15 cellular contexts compared by ENCODE assay signal in genomic region chr15:25391971-25392733, GRCh38. TPM values are rescaled to one million over a fixed set of nuclear protein-coding genes. Genes with fewer than 3 reads are reported as not detected.
DNase-seq lines count a peak whose midpoint lies in the region; ATAC-seq and TF ChIP-seq lines count a peak whose summit lies in the region.
"Had no signal": no experiment of that assay in that cellular context is flagged by ENCODE, and none has a peak within 500 bp of the region (broad histone marks: within the 10 kb centered on the region; RNA-seq: fewer than 3 reads in every experiment).

No MANE protein-coding gene starts in this region.

- ATAC-seq in psoas muscle (peak; percentile 38 to 70 (median 62)), GM21526 (IDR thresholded peaks at IDR 0.05; ENCODE audit: low FRiP score, unreplicated experiment) (no peak), HG02642 (IDR thresholded peaks at IDR 0.05; ENCODE audit: poor library complexity, unreplicated experiment) (no peak)
- ATAC-seq: T-cell had no signal

- WGBS in psoas muscle, 3 donors: 39 to 58% (median 49%) methylated on average over 4 of the region's 4 CpGs
- 54 to 69% methylated on average over 4 of the region's 4 CpGs for WGBS in lower leg skin, 2 donors

- H3K27me3 Mint-ChIP-seq in activated T-helper 2 cell treated with anti-CD3 and anti-CD28 coated beads, Interferon-gamma antibody, Interleukin-2, Interleukin-4, amounts not matched to agents 10 μg/mL and 5 μg/mL and 100 μg/mL, durations not matched to agents 14 hours and 24 hours and 36 hours (ENCODE audit: low read depth): no peaks in the 10 kb centered on the region
- H3K27me3 Mint-ChIP-seq: T-cell had no signal

- no peaks in the 10 kb centered on the region for H3K36me3 ChIP-seq in psoas muscle (ENCODE audit: insufficient read depth in 1 of 2, low read depth in 1 of 2)
- H3K36me3 ChIP-seq: uterus had no signal

- H3K4me3 ChIP-seq in fibroblast of the aortic adventitia (ENCODE audit: low read depth, low read length) (no peak overlapping the region), psoas muscle (no peak overlapping the region), lower leg skin (ENCODE audit: low read depth, poor library complexity, severe bottlenecking) (no peak overlapping the region)
- H3K4me3 ChIP-seq: uterus had no signal

- H3K4me3 Mint-ChIP-seq in activated T-helper 2 cell treated with anti-CD3 and anti-CD28 coated beads, Interferon-gamma antibody, Interleukin-2, Interleukin-4, amounts not matched to agents 10 μg/mL and 5 μg/mL and 100 μg/mL, durations not matched to agents 14 hours and 24 hours and 36 hours (ENCODE audit: low read depth): no peak overlapping the region
- H3K4me3 Mint-ChIP-seq: T-cell had no signal

- TF ChIP-seq POLR2A in lower leg skin (IDR thresholded peaks at IDR 0.05): no peak

- H3K4me1 Mint-ChIP-seq in activated T-helper 2 cell treated with anti-CD3 and anti-CD28 coated beads, Interferon-gamma antibody, Interleukin-2, Interleukin-4, amounts not matched to agents 10 μg/mL and 5 μg/mL and 100 μg/mL, durations not matched to agents 14 hours and 24 hours and 36 hours (ENCODE audit: low read depth): peaks cover 5% of the 10 kb centered on the region

- H3K27ac Mint-ChIP-seq in activated T-helper 2 cell treated with anti-CD3 and anti-CD28 coated beads, Interferon-gamma antibody, Interleukin-2, Interleukin-4, amounts not matched to agents 10 μg/mL and 5 μg/mL and 100 μg/mL, durations not matched to agents 14 hours and 24 hours and 36 hours: no peak overlapping the region
- H3K27ac Mint-ChIP-seq: T-cell had no signal

- H3K4me1 ChIP-seq in psoas muscle: peaks cover 42% of the 10 kb centered on the region
- H3K4me1 ChIP-seq: uterus had no signal

- peaks cover 56% of the 10 kb centered on the region for H3K36me3 Mint-ChIP-seq in activated T-helper 2 cell treated with anti-CD3 and anti-CD28 coated beads, Interferon-gamma antibody, Interleukin-2, Interleukin-4, amounts not matched to agents 10 μg/mL and 5 μg/mL and 100 μg/mL, durations not matched to agents 14 hours and 24 hours and 36 hours (ENCODE audit: low read depth)

- H3K9me3 Mint-ChIP-seq in activated T-helper 2 cell treated with anti-CD3 and anti-CD28 coated beads, Interferon-gamma antibody, Interleukin-2, Interleukin-4, amounts not matched to agents 10 μg/mL and 5 μg/mL and 100 μg/mL, durations not matched to agents 14 hours and 24 hours and 36 hours: peaks cover 29% of the 10 kb centered on the region

- intact Hi-C loops in psoas muscle (cut with DNase I): no loop called here
- intact Hi-C loops in lower leg skin (cut with DNase I; ENCODE audit: low total_unique reads): no loop called here
- intact Hi-C loops in activated T-helper 2 cell treated with anti-CD3 and anti-CD28 coated beads, Interferon-gamma antibody, Interleukin-2, Interleukin-4, amounts not matched to agents 10 μg/mL and 5 μg/mL and 100 μg/mL, durations not matched to agents 14 hours and 24 hours and 36 hours (cut with micrococcal nuclease): no loop called here

- H3K27ac ChIP-seq in psoas muscle: peak overlapping the region; percentile 44

- no peaks in the 10 kb centered on the region for H3K9me3 ChIP-seq in psoas muscle
- H3K9me3 ChIP-seq: uterus had no signal

- peak; percentile 68 for DNase-seq in GM03348 (ENCODE audit: low spot score)
- peak; percentile 52 for DNase-seq in RPMI7951 (ENCODE audit: low read depth)
- DNase-seq in fibroblast of the aortic adventitia (ENCODE audit: low read depth): peak; percentile 78
- DNase-seq in psoas muscle: no peak
- no peak for DNase-seq in lower leg skin (ENCODE audit: low spot score in 2 of 2)
- DNase-seq in activated T-helper 2 cell treated with anti-CD3 and anti-CD28 coated beads, Interferon-gamma antibody, Interleukin-2, Interleukin-4, amounts not matched to agents 10 μg/mL and 5 μg/mL and 100 μg/mL, durations not matched to agents 14 hours and 24 hours and 36 hours (ENCODE audit: low spot score): no peak
- DNase-seq: activated CD8-positive, alpha-beta memory T cell treated with anti-CD3 and anti-CD28 coated beads for 24 hours; amniotic stem cell; mesendoderm; NCI-H1417 treated with DMSO at 0.1 percent for 48 hours; retina; T-cell; uterus had no signal

- no peaks in the 10 kb centered on the region for H3K27me3 ChIP-seq in psoas muscle (ENCODE audit: insufficient read depth in 3 of 3, low read length in 2 of 3)
- H3K27me3 ChIP-seq: uterus had no signal

- TF ChIP-seq CTCF in fibroblast of the aortic adventitia (IDR thresholded peaks at IDR 0.05; ENCODE audit: insufficient read depth, low read length): no peak
- no peak for TF ChIP-seq CTCF in psoas muscle (IDR thresholded peaks at IDR 0.05)
- no peak for TF ChIP-seq CTCF in lower leg skin (IDR thresholded peaks at IDR 0.05)

RNA-seq across cellular contexts. Expression of gene UBE3A, which starts 46.7 kb away (rescaled TPM):
- 51.0 and 66.4 TPM in 2 replicates for total RNA-seq in RPMI7951 (2014; rRNA removed; shearing (Covaris generic))
- total RNA-seq in fibroblast of the aortic adventitia (ENCODE audit: low replicate concordance): 60.3 and 80.3 TPM in 2 replicates
- total RNA-seq in psoas muscle: 100 to 1,000 TPM; 144 to 198 (median 159) TPM
- polyA plus RNA-seq in psoas muscle: 100 to 1,000 TPM in 1 of 3 donors, 10 to 100 TPM in 2; 53.5 to 131 (median 62.3) TPM
- 10 to 100 TPM; 56.9 to 79.2 (median 65.7) TPM for total RNA-seq in lower leg skin
- total RNA-seq in activated T-helper 2 cell treated with anti-CD3 and anti-CD28 coated beads, Interferon-gamma antibody, Interleukin-2, Interleukin-4, amounts not matched to agents 10 μg/mL and 5 μg/mL and 100 μg/mL, durations not matched to agents 14 hours and 24 hours and 36 hours: 107 and 108 TPM in 2 replicates

Comparison
In these comparisons a context has a peak if more than half of its experiments do, and no peak if none do; other contexts are left out.
1. DNase-seq: peak in GM03348 (single experiment), RPMI7951 (single experiment) and fibroblast of the aortic adventitia (single experiment); none in psoas muscle (0 of 2), lower leg skin (0 of 2) and activated T-helper 2 cell treated with anti-CD3 and anti-CD28 coated beads, Interferon-gamma antibody, Interleukin-2, Interleukin-4, amounts not matched to agents 10 μg/mL and 5 μg/mL and 100 μg/mL, durations not matched to agents 14 hours and 24 hours and 36 hours (single experiment).
2. ATAC-seq: peak in psoas muscle (4 of 4); none in GM21526 (single experiment) and HG02642 (single experiment).